13 cellular contexts compared by ENCODE assay signal in the genomic region with DNA sequence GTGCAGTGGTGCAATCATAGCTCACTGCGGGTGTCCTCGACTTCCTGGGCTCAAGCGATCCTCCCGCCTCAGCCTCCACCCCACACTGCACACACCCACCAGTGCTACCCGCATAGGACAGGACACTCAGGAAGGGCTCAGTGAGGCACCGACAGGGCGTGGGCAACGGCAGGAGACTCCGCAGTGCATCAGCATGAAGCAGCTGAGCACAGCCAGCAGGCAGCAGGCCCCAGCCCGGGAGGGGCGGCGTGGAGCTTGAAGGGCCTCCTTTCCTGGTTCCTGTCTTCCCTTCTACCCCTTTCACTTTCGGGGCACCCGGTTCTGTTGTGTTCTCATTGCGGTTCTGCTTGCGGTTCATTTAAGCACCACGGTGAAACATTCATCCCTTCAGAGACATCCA.
A peak's percentile ranks its signal among the peaks of the same experiment; 100 is the strongest.
DNase-seq lines count a peak whose midpoint lies in the region; ATAC-seq and TF ChIP-seq lines count a peak whose summit lies in the region.
"Had no signal": no experiment of that assay in that cellular context is flagged by ENCODE, and none has a peak within 500 bp of the region (broad histone marks: within the 10 kb centered on the region; RNA-seq: fewer than 3 reads in every experiment).

No MANE protein-coding gene starts in this region.

- peaks cover 8% of the 10 kb centered on the region for H3K9me3 Mint-ChIP-seq in WTC11
- H3K9me3 Mint-ChIP-seq: HFFc6 had no signal

- no peaks in the 10 kb centered on the region for H3K4me1 Mint-ChIP-seq in WTC11
- H3K4me1 Mint-ChIP-seq: B cell had no signal

- H2BK120ac ChIP-seq in neuronal stem cell (ENCODE audit: low read depth, low read length): no peak overlapping the region

- peaks cover 0 to 9% of the 10 kb centered on the region in 2 experiments; a peak in 1 of 3 replicates for H3K36me3 ChIP-seq in HEK293 (ENCODE audit: control insufficient read depth in 2 of 2, insufficient read depth in 1 of 2, low read length in 2 of 2)
- H3K36me3 ChIP-seq in neuronal stem cell (replicated peaks in 1 of 2; ENCODE audit: control insufficient read depth in 2 of 2, insufficient read depth in 2 of 2, low read length in 2 of 2): peaks cover 22 to 49% of the 10 kb centered on the region in 2 donors
- H3K36me3 ChIP-seq in uterus: no peaks in the 10 kb centered on the region

- H3K27me3 Mint-ChIP-seq in WTC11 (ENCODE audit: low read depth): no peaks in the 10 kb centered on the region; the same call in 1 of the 2 replicates
- H3K27me3 Mint-ChIP-seq: B cell had no signal

- H3K23ac ChIP-seq in neuronal stem cell (ENCODE audit: low read depth, low read length, poor library complexity): peak overlapping the region; percentile 45

- no peaks in the 10 kb centered on the region for H3K27me3 ChIP-seq in neuronal stem cell (ENCODE audit: control insufficient read depth in 3 of 3, insufficient read depth in 3 of 3, low read depth in 1 of 3, low read length in 3 of 3)
- no peaks in the 10 kb centered on the region for H3K27me3 ChIP-seq in uterus

- H2BK15ac ChIP-seq in neuronal stem cell (ENCODE audit: low read length): no peak overlapping the region

- H3K4ac ChIP-seq in neuronal stem cell (ENCODE audit: low read length): no peak overlapping the region

- intact Hi-C loops in uterus (cut with DNase I; ENCODE audit: low total_unique reads): no loop called here

- H3K27ac ChIP-seq in HEK293 (ENCODE audit: extremely low read depth, low read depth, low read length): no peak overlapping the region
- no peak overlapping the region for H3K27ac ChIP-seq in neuronal stem cell (replicated peaks; ENCODE audit: low read length)
- peak overlapping the region; percentile 39 to 90 for H3K27ac ChIP-seq in uterus

- DNase-seq in WTC11 (ENCODE audit: low spot score) (no peak), neuronal stem cell (ENCODE audit: low spot score) (no peak), uterus (no peak), DMS153 treated with DMSO at 0.1 percent for 48 hours (lab: John Stamatoyannopoulos, UW; ENCODE audit: unreplicated experiment) (no peak), activated T-cell treated with anti-CD3 and anti-CD28 coated beads for 4 hours (no peak)
- DNase-seq: DMS79 treated with DMSO at 0.1 percent for 48 hours, GOT3, HFFc6 had no signal

- H3K4me3 Mint-ChIP-seq in WTC11: no peak overlapping the region
- H3K4me3 Mint-ChIP-seq: B cell; CD4-positive, alpha-beta memory T cell; HFFc6 had no signal

- CTCF ChIA-PET in HEK293 (lab: Yijun Ruan, JAX) (interaction anchor here (0.6 kb wide), 2 partner anchors 115 to 304 kb away, joined by 3 read pairs; no protein-coding TSS in a partner anchor), WTC11 (lab: Charles Lee) (interaction anchor here (0.8 kb wide), 1 partner anchor 31 kb away, joined by 3 read pairs; no protein-coding TSS in a partner anchor)

- peak overlapping the region; percentile 15 for H3K18ac ChIP-seq in neuronal stem cell (ENCODE audit: low read length)

- no peak overlapping the region for H3K9ac ChIP-seq in neuronal stem cell (ENCODE audit: low read depth, low read length, poor library complexity)

- no peak overlapping the region for H3K14ac ChIP-seq in neuronal stem cell (ENCODE audit: low read length)

- no peak overlapping the region for H4K8ac ChIP-seq in neuronal stem cell (ENCODE audit: low read depth, low read length)

- peak overlapping the region; percentile 23; the same call in 1 of the 2 replicates for H3K27ac Mint-ChIP-seq in WTC11
- H3K27ac Mint-ChIP-seq: B cell; CD4-positive, alpha-beta memory T cell; HFFc6 had no signal

- no peak overlapping the region for H2BK12ac ChIP-seq in neuronal stem cell (ENCODE audit: low read length)

- H3K4me2 ChIP-seq in neuronal stem cell (ENCODE audit: insufficient read depth, low read length, poor library complexity, severe bottlenecking): no peak overlapping the region

- H2AK5ac ChIP-seq in neuronal stem cell (ENCODE audit: low read depth, low read length): no peak overlapping the region

- peak overlapping the region; percentile 57 for H2BK5ac ChIP-seq in neuronal stem cell (ENCODE audit: low read length)

- no peak overlapping the region for H4K91ac ChIP-seq in neuronal stem cell (ENCODE audit: low read depth, low read length, poor library complexity)

- POLR2A ChIA-PET in HEK293 (lab: Yijun Ruan, JAX) (no interaction called here), WTC11 (lab: Charles Lee) (no interaction called here)

- H3K4me3 ChIP-seq in HEK293 (ENCODE audit: low read depth, low read length): no peak overlapping the region
- H3K4me3 ChIP-seq in neuronal stem cell (ENCODE audit: low read length in 2 of 2): no peak overlapping the region
- no peak overlapping the region for H3K4me3 ChIP-seq in uterus
- H3K4me3 ChIP-seq: HAP-1 had no signal

- peaks cover 8% of the 10 kb centered on the region; the same call in 1 of the 2 replicates for H3K36me3 Mint-ChIP-seq in WTC11
- H3K36me3 Mint-ChIP-seq: CD4-positive, alpha-beta memory T cell had no signal

- H3K4me1 ChIP-seq in HEK293 (ENCODE audit: control insufficient read depth, insufficient read depth, low read length) (no peaks in the 10 kb centered on the region), neuronal stem cell (ENCODE audit: control insufficient read depth in 2 of 2, insufficient read depth in 1 of 2, low read depth in 1 of 2, low read length in 2 of 2) (peaks cover 0 to 3% of the 10 kb centered on the region in 2 donors), uterus (peaks cover 0 to 18% of the 10 kb centered on the region in 2 donors)
- H3K4me1 ChIP-seq: HAP-1 had no signal

- TF ChIP-seq POLR2A in uterus (IDR thresholded peaks at IDR 0.05): no peak

- ATAC-seq in WTC11: no peak
- no peak for ATAC-seq in HG03097 (IDR thresholded peaks at IDR 0.05; ENCODE audit: low FRiP score, unreplicated experiment)

- no peak overlapping the region for H2AFZ ChIP-seq in neuronal stem cell (ENCODE audit: low read length)

- H3K9me3 ChIP-seq in HEK293 (ENCODE audit: control insufficient read depth, insufficient read depth, low read depth, low read length) (no peaks in the 10 kb centered on the region; the same call in 1 of the 2 replicates), neuronal stem cell (replicated peaks in 1 of 2; ENCODE audit: control insufficient read depth in 2 of 2, insufficient read depth in 1 of 2, low read depth in 1 of 2, low read length in 2 of 2) (peaks cover 6 to 10% of the 10 kb centered on the region in 2 donors), uterus (no peaks in the 10 kb centered on the region)
- H3K9me3 ChIP-seq: HAP-1 had no signal

- peaks cover 37% of the 10 kb centered on the region for H3K79me1 ChIP-seq in neuronal stem cell (ENCODE audit: low read depth, low read length)

- TF ChIP-seq CTCF in HEK293 (tag by site-specific recombination; IDR thresholded peaks at IDR 0.05) (no peak), WTC11 (IDR thresholded peaks at IDR 0.05) (no peak), uterus (IDR thresholded peaks at IDR 0.05) (no peak)

- no CpG with 5 or more reads among the region's 17 CpGs for WGBS in neuronal stem cell (ENCODE audit: extremely low coverage in 2 of 2, insufficient read length in 2 of 2, insufficient replicate concordance in 1 of 2), 2 donors

TF ChIP-seq in HEK293, 187 proteins besides CTCF, POLR2A, EP300 and RAD21:
- TF ChIP-seq ZNF223 (tag by site-specific recombination; IDR thresholded peaks at IDR 0.05) (no peak), KLF1 (tag by site-specific recombination; IDR thresholded peaks at IDR 0.05) (peak; percentile 36; the same call in 1 of the 2 replicates)

TF ChIP-seq in WTC11, 78 proteins besides CTCF, POLR2A, EP300 and RAD21 (continues in another document):
- TF ChIP-seq ZBTB21 (CRISPR knock-in tag; IDR thresholded peaks at IDR 0.05; ENCODE audit: borderline replicate concordance) (no peak), GRHL2 (CRISPR knock-in tag; IDR thresholded peaks at IDR 0.05; ENCODE audit: insufficient replicate concordance, severe bottlenecking) (no peak), ZNF317 (CRISPR knock-in tag; IDR thresholded peaks at IDR 0.05; ENCODE audit: borderline replicate concordance, low read depth) (no peak), TEAD1 (CRISPR knock-in tag; IDR thresholded peaks at IDR 0.05) (no peak), E2F4 (CRISPR knock-in tag; IDR thresholded peaks at IDR 0.05; ENCODE audit: borderline replicate concordance, low read depth) (no peak), ZNF263 (CRISPR knock-in tag; IDR thresholded peaks at IDR 0.05; ENCODE audit: low read depth) (no peak), HMGA2 (CRISPR knock-in tag; IDR thresholded peaks at IDR 0.05) (no peak), CREB1 (CRISPR knock-in tag; IDR thresholded peaks at IDR 0.05) (no peak), ATF1 (CRISPR knock-in tag; IDR thresholded peaks at IDR 0.05) (no peak), ZNF396 (CRISPR knock-in tag; IDR thresholded peaks at IDR 0.05; ENCODE audit: borderline replicate concordance) (no peak), JUN (CRISPR knock-in tag; IDR thresholded peaks at IDR 0.05) (no peak)
- TF ChIP-seq, protein P1, sequence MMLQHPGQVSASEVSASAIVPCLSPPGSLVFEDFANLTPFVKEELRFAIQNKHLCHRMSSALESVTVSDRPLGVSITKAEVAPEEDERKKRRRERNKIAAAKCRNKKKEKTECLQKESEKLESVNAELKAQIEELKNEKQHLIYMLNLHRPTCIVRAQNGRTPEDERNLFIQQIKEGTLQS (CRISPR knock-in tag; conservative IDR thresholded peaks at IDR 0.05): no peak

Comparison
In these comparisons a context has a peak if more than half of its experiments do, and no peak if none do; other contexts are left out.
1. H3K27ac ChIP-seq: peak in uterus (2 of 2); none in HEK293 (single experiment) and neuronal stem cell (single experiment).